In genomic region chr3:194623449-194624290, GRCh38 we compare ENCODE assay signal across 29 cellular contexts. TPM values are rescaled to one million over a fixed set of nuclear protein-coding genes. Genes with fewer than 3 reads are reported as not detected.
DNase-seq lines count a peak whose midpoint lies in the region; ATAC-seq and TF ChIP-seq lines count a peak whose summit lies in the region.
"Had no signal": no experiment of that assay in that cellular context is flagged by ENCODE, and none has a peak within 500 bp of the region (broad histone marks: within the 10 kb centered on the region; RNA-seq: fewer than 3 reads in every experiment).

No MANE protein-coding gene starts in this region.

- no peak overlapping the region for H2AFZ ChIP-seq in neural progenitor cell (replicated peaks)

- TF ChIP-seq CTCF in cardiac fibroblast (IDR thresholded peaks at IDR 0.05; ENCODE audit: low read depth, low read length), result peak; percentile 19
- no peak for TF ChIP-seq CTCF in neural progenitor cell (IDR thresholded peaks at IDR 0.05)

- no peaks in the 10 kb centered on the region for H3F3A ChIP-seq in neural progenitor cell (ENCODE audit: low read depth)

- no peaks in the 10 kb centered on the region for H3K27me3 ChIP-seq in BLaER1
- H3K27me3 ChIP-seq in H7 (ENCODE audit: control insufficient read depth, insufficient read depth, low read length), result no peaks in the 10 kb centered on the region
- no peaks in the 10 kb centered on the region for H3K27me3 ChIP-seq in neural progenitor cell
- H3K27me3 ChIP-seq: gastrocnemius medialis, sigmoid colon, tibial nerve had no signal

- H3K4me3 ChIP-seq in BLaER1, result no peak overlapping the region
- H3K4me3 ChIP-seq in H7 (ENCODE audit: insufficient read depth, low read depth, low read length), result no peak overlapping the region
- H3K4me3 ChIP-seq in cardiac fibroblast (replicated peaks in 1 of 2; ENCODE audit: low read depth in 2 of 2, low read length in 2 of 2), result no peak overlapping the region
- no peak overlapping the region for H3K4me3 ChIP-seq in neural progenitor cell
- H3K4me3 ChIP-seq: gastrocnemius medialis, mucosa of descending colon, sigmoid colon, tibial nerve had no signal

- peaks cover 2% of the 10 kb centered on the region for H3K4me1 Mint-ChIP-seq in neural progenitor cell
- no peaks in the 10 kb centered on the region for H3K4me1 Mint-ChIP-seq in stimulated activated memory B cell treated with anti-CD40 and anti-IgM and Interleukin-4, amounts not matched to agents 10 μg/mL and 1 μg/mL and 100 μg/mL, for 72 hours

- no peaks in the 10 kb centered on the region for H4K20me1 ChIP-seq in BLaER1
- no peaks in the 10 kb centered on the region for H4K20me1 ChIP-seq in neural progenitor cell (ENCODE audit: low read depth)

- H3K27ac Mint-ChIP-seq in neural progenitor cell, result peak overlapping the region; percentile 40
- H3K27ac Mint-ChIP-seq in stimulated activated memory B cell treated with anti-CD40 and anti-IgM and Interleukin-4, amounts not matched to agents 10 μg/mL and 1 μg/mL and 100 μg/mL, for 72 hours, result no peak overlapping the region
- H3K27ac Mint-ChIP-seq: activated T-helper 2 cell treated with anti-CD3 and anti-CD28 coated beads, Interferon-gamma antibody, Interleukin-2, Interleukin-4, amounts not matched to agents 10 μg/mL and 5 μg/mL and 100 μg/mL, durations not matched to agents 14 hours and 24 hours and 36 hours; natural killer cell treated with Interleukin-12 subunit alpha and Interleukin-12 subunit beta and Interleukin-15 and Interleukin-18, amount 100 ng/mL, for 72 hours; T-helper 2 cell treated with Interferon-gamma antibody and Interleukin-4, amounts not matched to agents 5 μg/mL and 100 μg/mL, for 36 hours had no signal

- H3K4me2 ChIP-seq in BLaER1 (peak overlapping the region; percentile 78), neural progenitor cell (no peak overlapping the region)

- H3K4me1 ChIP-seq in BLaER1 (peaks cover 52% of the 10 kb centered on the region), neural progenitor cell (no peaks in the 10 kb centered on the region)
- H3K4me1 ChIP-seq: gastrocnemius medialis, tibial nerve had no signal

- no peak for ATAC-seq in stimulated activated memory B cell treated with anti-CD40 and anti-IgM and Interleukin-4, amounts not matched to agents 10 μg/mL and 1 μg/mL and 100 μg/mL, for 72 hours
- no peak for ATAC-seq in HG02798 (IDR thresholded peaks at IDR 0.05; ENCODE audit: poor library complexity, unreplicated experiment)
- ATAC-seq in GM21367 (IDR thresholded peaks at IDR 0.05; ENCODE audit: unreplicated experiment), result no peak
- ATAC-seq: activated naive CD4-positive, alpha-beta T cell treated with anti-CD3 and anti-CD28 coated beads, Interleukin-2, amount 50 U/mL, for 72 hours; gastrocnemius medialis; mucosa of descending colon; natural killer cell treated with Interleukin-12 subunit alpha and Interleukin-12 subunit beta and Interleukin-15 and Interleukin-18, amount 100 ng/mL, for 72 hours; Panc1 had no signal

- peak; percentile 79 for DNase-seq in H7
- DNase-seq in cardiac fibroblast (ENCODE audit: low read depth in 2 of 2), result no peak
- no peak for DNase-seq in neural progenitor cell (ENCODE audit: low spot score)
- no peak for DNase-seq in D341Med (ENCODE audit: low spot score)
- DNase-seq: ACHN; activated CD4-positive, alpha-beta T cell treated with anti-CD3 and anti-CD28 coated beads for 48 hours; COR-L47; DMS53; gastrocnemius medialis; Kasumi-1; mucosa of descending colon; MV-4-11; NCI-H1436; NCI-H2081 treated with DMSO at 0.1 percent for 48 hours; NCI-H226; SHP77; sigmoid colon; stimulated activated CD4-positive, alpha-beta T cell treated with anti-CD3 and anti-CD28 coated beads, Interleukin-4, amount 100 ng/mL, for 1 hour had no signal

- H3K27ac ChIP-seq in BLaER1 (0 out of 2 replicates have a peak overlapping the region, but pooled peaks have one; percentile 26), neural progenitor cell (no peak overlapping the region)
- H3K27ac ChIP-seq: gastrocnemius medialis, sigmoid colon, tibial nerve, VCaP had no signal

- H3K9ac ChIP-seq in BLaER1, result no peak overlapping the region
- H3K9ac ChIP-seq in neural progenitor cell, result no peak overlapping the region

- H3K9me3 ChIP-seq in BLaER1 (no peaks in the 10 kb centered on the region), neural progenitor cell (ENCODE audit: low read depth) (no peaks in the 10 kb centered on the region)
- H3K9me3 ChIP-seq: gastrocnemius medialis, mucosa of descending colon, sigmoid colon, tibial nerve had no signal

- H3K4me3 Mint-ChIP-seq in neural progenitor cell, result no peak overlapping the region
- no peak overlapping the region for H3K4me3 Mint-ChIP-seq in stimulated activated memory B cell treated with anti-CD40 and anti-IgM and Interleukin-4, amounts not matched to agents 10 μg/mL and 1 μg/mL and 100 μg/mL, for 72 hours
- H3K4me3 Mint-ChIP-seq: natural killer cell treated with Interleukin-12 subunit alpha and Interleukin-12 subunit beta and Interleukin-15 and Interleukin-18, amount 100 ng/mL, for 72 hours; T-helper 2 cell treated with Interferon-gamma antibody and Interleukin-4, amounts not matched to agents 5 μg/mL and 100 μg/mL, for 36 hours had no signal

- no peaks in the 10 kb centered on the region for H3K79me2 ChIP-seq in neural progenitor cell (ENCODE audit: low read depth)

- H3K27me3 Mint-ChIP-seq in neural progenitor cell (ENCODE audit: insufficient read depth, low read depth), result peaks cover 5% of the 10 kb centered on the region
- no peaks in the 10 kb centered on the region for H3K27me3 Mint-ChIP-seq in stimulated activated memory B cell treated with anti-CD40 and anti-IgM and Interleukin-4, amounts not matched to agents 10 μg/mL and 1 μg/mL and 100 μg/mL, for 72 hours
- H3K27me3 Mint-ChIP-seq: natural killer cell treated with Interleukin-12 subunit alpha and Interleukin-12 subunit beta and Interleukin-15 and Interleukin-18, amount 100 ng/mL, for 72 hours had no signal

- H3K36me3 Mint-ChIP-seq in neural progenitor cell, result peaks cover 20% of the 10 kb centered on the region
- no peaks in the 10 kb centered on the region for H3K36me3 Mint-ChIP-seq in stimulated activated memory B cell treated with anti-CD40 and anti-IgM and Interleukin-4, amounts not matched to agents 10 μg/mL and 1 μg/mL and 100 μg/mL, for 72 hours
- H3K36me3 Mint-ChIP-seq: activated naive CD4-positive, alpha-beta T cell treated with anti-CD3 and anti-CD28 coated beads, Interleukin-2, amount 50 U/mL, for 72 hours; natural killer cell treated with Interleukin-12 subunit alpha and Interleukin-12 subunit beta and Interleukin-15 and Interleukin-18, amount 100 ng/mL, for 72 hours had no signal

- H3K9me3 Mint-ChIP-seq in neural progenitor cell, result no peaks in the 10 kb centered on the region
- no peaks in the 10 kb centered on the region for H3K9me3 Mint-ChIP-seq in stimulated activated memory B cell treated with anti-CD40 and anti-IgM and Interleukin-4, amounts not matched to agents 10 μg/mL and 1 μg/mL and 100 μg/mL, for 72 hours
- H3K9me3 Mint-ChIP-seq: activated naive CD4-positive, alpha-beta T cell treated with anti-CD3 and anti-CD28 coated beads, Interleukin-2, amount 50 U/mL, for 72 hours; activated T-helper 2 cell treated with anti-CD3 and anti-CD28 coated beads, Interferon-gamma antibody, Interleukin-2, Interleukin-4, amounts not matched to agents 10 μg/mL and 5 μg/mL and 100 μg/mL, durations not matched to agents 14 hours and 24 hours and 36 hours; natural killer cell treated with Interleukin-12 subunit alpha and Interleukin-12 subunit beta and Interleukin-15 and Interleukin-18, amount 100 ng/mL, for 72 hours; T-helper 2 cell treated with Interferon-gamma antibody and Interleukin-4, amounts not matched to agents 5 μg/mL and 100 μg/mL, for 36 hours had no signal

- peaks cover 43% of the 10 kb centered on the region for H3K36me3 ChIP-seq in BLaER1
- peaks cover 4% of the 10 kb centered on the region for H3K36me3 ChIP-seq in H7 (replicated peaks; ENCODE audit: control insufficient read depth, insufficient read depth, low read length)
- H3K36me3 ChIP-seq in neural progenitor cell, result no peaks in the 10 kb centered on the region
- H3K36me3 ChIP-seq: gastrocnemius medialis had no signal

RNA-seq across cellular contexts. Expression of gene TMEM44, which starts 9.5 kb away (rescaled TPM):
- 5.4 and 9.8 TPM in 2 replicates for total RNA-seq in H7 (2014; rRNA removed; shearing (Covaris generic))
- 10.4 and 25.7 TPM in 2 replicates for total RNA-seq in neural progenitor cell (ENCODE audit: low replicate concordance)

RNA-seq across cellular contexts. Expression of gene LSG1, which starts 48.3 kb away (rescaled TPM):
- total RNA-seq in H7 (2014; rRNA removed; shearing (Covaris generic)), result 47.1 and 51.1 TPM in 2 replicates
- 31.0 and 41.2 TPM in 2 replicates for total RNA-seq in neural progenitor cell (ENCODE audit: low replicate concordance)
